8 cellular contexts compared by ENCODE assay signal in the genomic region with DNA sequence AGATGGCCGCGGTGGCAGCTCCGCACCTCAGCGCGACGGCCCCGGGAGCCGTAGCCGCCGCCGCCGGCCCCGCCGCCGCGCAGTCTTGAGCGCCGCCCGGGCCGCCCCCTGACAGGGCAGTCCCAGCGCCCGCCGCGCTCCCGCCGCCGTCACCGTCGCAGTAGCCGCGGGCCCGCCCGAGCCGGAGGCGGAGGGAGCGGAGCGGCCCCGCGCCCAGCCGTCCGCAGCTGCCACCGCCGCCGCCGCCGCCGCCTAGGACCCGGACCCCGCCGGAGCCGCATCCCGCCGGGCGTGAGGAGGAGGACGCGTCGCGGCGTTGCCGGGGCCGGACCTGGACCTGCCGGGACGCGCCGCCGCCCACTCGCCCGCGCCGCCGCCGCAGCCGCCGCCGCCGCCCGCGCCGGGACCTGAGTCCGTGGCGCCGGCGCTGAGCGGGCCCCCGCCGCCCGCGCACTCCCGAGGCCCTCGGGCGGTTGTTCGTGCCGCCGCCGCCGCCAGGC. TPM values are rescaled to one million over a fixed set of nuclear protein-coding genes. Genes with fewer than 3 reads are reported as not detected.
DNase-seq lines count a peak whose midpoint lies in the region; ATAC-seq lines count a peak whose summit lies in the region.

No MANE protein-coding gene starts in this region.

- H3K36me3 Mint-ChIP-seq in activated CD8-positive, alpha-beta memory T cell treated with anti-CD3 and anti-CD28 coated beads, Interleukin-2, amount 10 ng/mL, durations not matched to agents 7 days and 5 days: peaks cover 9% of the 10 kb centered on the region
- no peaks in the 10 kb centered on the region for H3K36me3 Mint-ChIP-seq in activated naive CD8-positive, alpha-beta T cell
- H3K36me3 Mint-ChIP-seq in naive B cell: peaks cover 0 to 6% of the 10 kb centered on the region in 2 donors

- H3K27me3 Mint-ChIP-seq in activated CD8-positive, alpha-beta memory T cell treated with anti-CD3 and anti-CD28 coated beads, Interleukin-2, amount 10 ng/mL, durations not matched to agents 7 days and 5 days: peaks cover 28% of the 10 kb centered on the region
- H3K27me3 Mint-ChIP-seq in activated naive CD8-positive, alpha-beta T cell: peaks cover 1% of the 10 kb centered on the region
- H3K27me3 Mint-ChIP-seq in naive B cell: peaks cover 2 to 9% (median 6%) of the 10 kb centered on the region in 3 donors

- H3K4me3 Mint-ChIP-seq in activated CD8-positive, alpha-beta memory T cell treated with anti-CD3 and anti-CD28 coated beads, Interleukin-2, amount 10 ng/mL, durations not matched to agents 7 days and 5 days: peak overlapping the region; percentile 84
- H3K4me3 Mint-ChIP-seq in activated naive CD8-positive, alpha-beta T cell: peak overlapping the region; percentile 81
- H3K4me3 Mint-ChIP-seq in naive B cell: peak overlapping the region in 4 of 8 donors; percentile 86 to 96 (median 92)

- no peak for DNase-seq in activated CD8-positive, alpha-beta memory T cell treated with anti-CD3 and anti-CD28 coated beads, Interleukin-2, amount 10 ng/mL, durations not matched to agents 7 days and 5 days
- no peak for DNase-seq in activated CD8-positive, alpha-beta memory T cell treated with anti-CD3 and anti-CD28 coated beads for 24 hours
- DNase-seq in naive B cell: no peak
- DNase-seq in RKO (ENCODE audit: low spot score): no peak
- no peak for DNase-seq in DMS53 treated with DMSO at 0.1 percent for 48 hours (lab: John Stamatoyannopoulos, UW; ENCODE audit: unreplicated experiment)

- CTCF ChIA-PET in activated CD8-positive, alpha-beta memory T cell treated with anti-CD3 and anti-CD28 coated beads, Interleukin-2, amount 10 ng/mL, durations not matched to agents 7 days and 5 days (lab: Charles Lee): interaction anchor here (0.8 to 2.6 kb wide), 12 partner anchors 56 to 559 kb away, joined by 3 to 14 read pairs (median 4); no protein-coding TSS in a partner anchor

- no peak overlapping the region for H3K27ac Mint-ChIP-seq in activated CD8-positive, alpha-beta memory T cell treated with anti-CD3 and anti-CD28 coated beads, Interleukin-2, amount 10 ng/mL, durations not matched to agents 7 days and 5 days
- H3K27ac Mint-ChIP-seq in activated naive CD8-positive, alpha-beta T cell: no peak overlapping the region
- H3K27ac Mint-ChIP-seq in naive B cell: peak overlapping the region in 3 of 6 donors; percentile 86 to 98 (median 97)

- no peak for ATAC-seq in activated CD8-positive, alpha-beta memory T cell treated with anti-CD3 and anti-CD28 coated beads, Interleukin-2, amount 10 ng/mL, durations not matched to agents 7 days and 5 days
- ATAC-seq in HG03039 (IDR thresholded peaks at IDR 0.05; ENCODE audit: unreplicated experiment) (peak; percentile 6), naive B cell (ENCODE audit: low read depth in 2 of 2) (peak; percentile 2 to 4), GM19328 (IDR thresholded peaks at IDR 0.05; ENCODE audit: unreplicated experiment) (no peak)

- H3K4me1 Mint-ChIP-seq in activated CD8-positive, alpha-beta memory T cell treated with anti-CD3 and anti-CD28 coated beads, Interleukin-2, amount 10 ng/mL, durations not matched to agents 7 days and 5 days: peaks cover 42% of the 10 kb centered on the region
- H3K4me1 Mint-ChIP-seq in activated naive CD8-positive, alpha-beta T cell (ENCODE audit: low read depth): peaks cover 46% of the 10 kb centered on the region
- peaks cover 41 to 50% (median 43%) of the 10 kb centered on the region in 3 donors for H3K4me1 Mint-ChIP-seq in naive B cell

- H3K9me3 Mint-ChIP-seq in activated CD8-positive, alpha-beta memory T cell treated with anti-CD3 and anti-CD28 coated beads, Interleukin-2, amount 10 ng/mL, durations not matched to agents 7 days and 5 days (ENCODE audit: low read depth): no peaks in the 10 kb centered on the region
- H3K9me3 Mint-ChIP-seq in activated naive CD8-positive, alpha-beta T cell (ENCODE audit: low read depth): no peaks in the 10 kb centered on the region
- H3K9me3 Mint-ChIP-seq in naive B cell: no peaks in the 10 kb centered on the region

RNA-seq across cellular contexts. Expression of gene TNRC6C, which starts 0.3 kb away (rescaled TPM):
- 10 to 100 TPM; 24.9 to 39.3 TPM for total RNA-seq in activated CD8-positive, alpha-beta memory T cell treated with anti-CD3 and anti-CD28 coated beads, Interleukin-2, amount 10 ng/mL, durations not matched to agents 7 days and 5 days
- polyA plus RNA-seq in naive B cell (ENCODE audit: low read depth in 6 of 6): 1 to 10 TPM in 5 of 6 donors, not detected in 1; 1.2 to 5.5 (median 2.0) TPM

Comparison
In these comparisons a context has a peak if more than half of its experiments do, and no peak if none do; other contexts are left out.
1. ATAC-seq: peak in HG03039 (single experiment) and naive B cell (2 of 2); none in activated CD8-positive, alpha-beta memory T cell treated with anti-CD3 and anti-CD28 coated beads, Interleukin-2, amount 10 ng/mL, durations not matched to agents 7 days and 5 days (single experiment) and GM19328 (single experiment).